1 cellular context compared by ENCODE assay signal in the genomic region with DNA sequence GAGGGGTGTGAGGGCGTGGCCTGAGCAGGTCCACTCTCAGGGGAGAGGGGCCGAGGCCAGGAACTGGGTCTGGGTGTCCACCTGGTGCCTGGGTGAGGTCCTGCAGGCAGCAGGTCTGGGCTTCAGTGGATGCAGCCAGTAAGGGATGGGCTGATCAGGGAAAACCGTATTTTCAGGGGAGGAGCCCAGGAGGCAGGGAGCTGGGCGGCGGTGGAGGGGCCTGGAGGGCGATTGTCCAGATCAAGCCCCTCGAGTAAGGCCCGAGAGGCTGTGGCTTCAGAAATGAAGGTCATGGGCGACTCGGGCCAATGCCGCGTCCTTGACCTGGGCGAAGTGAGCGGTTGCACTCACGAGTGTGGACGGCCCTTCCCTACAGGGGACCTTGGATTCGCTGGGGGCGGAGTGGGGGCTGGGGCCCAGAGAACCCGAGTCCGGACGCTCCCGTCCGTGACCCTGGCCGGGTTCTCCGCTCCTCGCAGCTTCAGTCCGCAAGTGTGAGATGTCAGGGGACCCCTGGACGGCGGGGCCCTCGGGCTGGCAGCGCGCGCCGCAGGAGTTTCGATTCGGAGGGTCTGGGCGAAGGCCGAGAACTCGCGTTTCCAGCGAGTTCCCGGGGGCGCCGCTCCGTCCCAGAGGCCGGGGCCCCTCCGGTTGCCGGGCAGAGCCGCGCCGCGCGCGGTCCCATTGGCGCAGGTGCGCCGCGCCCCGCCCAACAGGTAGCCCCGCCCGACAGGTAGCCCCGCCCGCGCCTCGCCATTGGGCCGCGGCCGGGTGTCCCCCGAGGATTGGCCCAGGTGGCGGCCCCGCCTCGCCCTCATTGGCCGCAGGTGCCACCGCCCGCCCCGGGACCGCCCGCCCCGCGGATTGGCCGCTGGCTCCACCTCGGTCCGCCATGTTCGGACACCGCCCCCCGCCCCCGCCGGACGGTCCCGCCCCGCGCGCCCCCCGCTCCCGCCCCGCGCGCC.
TF ChIP-seq lines count a peak whose summit lies in the region.

A gene (plus strand): TSS at position 895 of the 965 bp plus-strand sequence. CDS start 220 bp downstream, outside the sequence.

TF ChIP-seq in HEK293, 187 proteins besides CTCF, POLR2A, EP300 and RAD21 (continued from another document):
- TF ChIP-seq, protein P1, sequence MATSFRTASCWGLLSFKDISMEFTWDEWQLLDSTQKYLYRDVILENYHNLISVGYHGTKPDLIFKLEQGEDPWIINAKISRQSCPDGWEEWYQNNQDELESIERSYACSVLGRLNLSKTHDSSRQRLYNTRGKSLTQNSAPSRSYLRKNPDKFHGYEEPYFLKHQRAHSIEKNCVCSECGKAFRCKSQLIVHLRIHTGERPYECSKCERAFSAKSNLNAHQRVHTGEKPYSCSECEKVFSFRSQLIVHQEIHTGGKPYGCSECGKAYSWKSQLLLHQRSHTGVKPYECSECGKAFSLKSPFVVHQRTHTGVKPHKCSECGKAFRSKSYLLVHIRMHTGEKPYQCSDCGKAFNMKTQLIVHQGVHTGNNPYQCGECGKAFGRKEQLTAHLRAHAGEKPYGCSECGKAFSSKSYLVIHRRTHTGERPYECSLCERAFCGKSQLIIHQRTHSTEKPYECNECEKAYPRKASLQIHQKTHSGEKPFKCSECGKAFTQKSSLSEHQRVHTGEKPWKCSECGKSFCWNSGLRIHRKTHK (tag by site-specific recombination; IDR thresholded peaks at IDR 0.05): no peak
- TF ChIP-seq, protein P2, sequence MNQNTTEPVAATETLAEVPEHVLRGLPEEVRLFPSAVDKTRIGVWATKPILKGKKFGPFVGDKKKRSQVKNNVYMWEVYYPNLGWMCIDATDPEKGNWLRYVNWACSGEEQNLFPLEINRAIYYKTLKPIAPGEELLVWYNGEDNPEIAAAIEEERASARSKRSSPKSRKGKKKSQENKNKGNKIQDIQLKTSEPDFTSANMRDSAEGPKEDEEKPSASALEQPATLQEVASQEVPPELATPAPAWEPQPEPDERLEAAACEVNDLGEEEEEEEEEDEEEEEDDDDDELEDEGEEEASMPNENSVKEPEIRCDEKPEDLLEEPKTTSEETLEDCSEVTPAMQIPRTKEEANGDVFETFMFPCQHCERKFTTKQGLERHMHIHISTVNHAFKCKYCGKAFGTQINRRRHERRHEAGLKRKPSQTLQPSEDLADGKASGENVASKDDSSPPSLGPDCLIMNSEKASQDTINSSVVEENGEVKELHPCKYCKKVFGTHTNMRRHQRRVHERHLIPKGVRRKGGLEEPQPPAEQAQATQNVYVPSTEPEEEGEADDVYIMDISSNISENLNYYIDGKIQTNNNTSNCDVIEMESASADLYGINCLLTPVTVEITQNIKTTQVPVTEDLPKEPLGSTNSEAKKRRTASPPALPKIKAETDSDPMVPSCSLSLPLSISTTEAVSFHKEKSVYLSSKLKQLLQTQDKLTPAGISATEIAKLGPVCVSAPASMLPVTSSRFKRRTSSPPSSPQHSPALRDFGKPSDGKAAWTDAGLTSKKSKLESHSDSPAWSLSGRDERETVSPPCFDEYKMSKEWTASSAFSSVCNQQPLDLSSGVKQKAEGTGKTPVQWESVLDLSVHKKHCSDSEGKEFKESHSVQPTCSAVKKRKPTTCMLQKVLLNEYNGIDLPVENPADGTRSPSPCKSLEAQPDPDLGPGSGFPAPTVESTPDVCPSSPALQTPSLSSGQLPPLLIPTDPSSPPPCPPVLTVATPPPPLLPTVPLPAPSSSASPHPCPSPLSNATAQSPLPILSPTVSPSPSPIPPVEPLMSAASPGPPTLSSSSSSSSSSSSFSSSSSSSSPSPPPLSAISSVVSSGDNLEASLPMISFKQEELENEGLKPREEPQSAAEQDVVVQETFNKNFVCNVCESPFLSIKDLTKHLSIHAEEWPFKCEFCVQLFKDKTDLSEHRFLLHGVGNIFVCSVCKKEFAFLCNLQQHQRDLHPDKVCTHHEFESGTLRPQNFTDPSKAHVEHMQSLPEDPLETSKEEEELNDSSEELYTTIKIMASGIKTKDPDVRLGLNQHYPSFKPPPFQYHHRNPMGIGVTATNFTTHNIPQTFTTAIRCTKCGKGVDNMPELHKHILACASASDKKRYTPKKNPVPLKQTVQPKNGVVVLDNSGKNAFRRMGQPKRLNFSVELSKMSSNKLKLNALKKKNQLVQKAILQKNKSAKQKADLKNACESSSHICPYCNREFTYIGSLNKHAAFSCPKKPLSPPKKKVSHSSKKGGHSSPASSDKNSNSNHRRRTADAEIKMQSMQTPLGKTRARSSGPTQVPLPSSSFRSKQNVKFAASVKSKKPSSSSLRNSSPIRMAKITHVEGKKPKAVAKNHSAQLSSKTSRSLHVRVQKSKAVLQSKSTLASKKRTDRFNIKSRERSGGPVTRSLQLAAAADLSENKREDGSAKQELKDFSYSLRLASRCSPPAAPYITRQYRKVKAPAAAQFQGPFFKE (tag by site-specific recombination; IDR thresholded peaks at IDR 0.05; ENCODE audit: borderline replicate concordance): no peak
- peak; percentile 28; the same call in 1 of the 2 replicates for TF ChIP-seq KLF16 (tag by site-specific recombination; IDR thresholded peaks at IDR 0.05)
- TF ChIP-seq SP3 (tag by site-specific recombination; IDR thresholded peaks at IDR 0.05): peak; percentile 51; the same call in 1 of the 2 replicates
- TF ChIP-seq GFI1B (tag by site-specific recombination; IDR thresholded peaks at IDR 0.05): no peak
- TF ChIP-seq ZFHX2 (tag by site-specific recombination; conservative IDR thresholded peaks at IDR 0.05): peak; percentile 43; the same call in 1 of the 2 replicates
- no peak for TF ChIP-seq ZNF354C (tag by site-specific recombination; IDR thresholded peaks at IDR 0.05; ENCODE audit: borderline replicate concordance, low read depth)
- TF ChIP-seq ZFP3 (tag by site-specific recombination; IDR thresholded peaks at IDR 0.05; ENCODE audit: low read depth): no peak
- TF ChIP-seq, protein P3, sequence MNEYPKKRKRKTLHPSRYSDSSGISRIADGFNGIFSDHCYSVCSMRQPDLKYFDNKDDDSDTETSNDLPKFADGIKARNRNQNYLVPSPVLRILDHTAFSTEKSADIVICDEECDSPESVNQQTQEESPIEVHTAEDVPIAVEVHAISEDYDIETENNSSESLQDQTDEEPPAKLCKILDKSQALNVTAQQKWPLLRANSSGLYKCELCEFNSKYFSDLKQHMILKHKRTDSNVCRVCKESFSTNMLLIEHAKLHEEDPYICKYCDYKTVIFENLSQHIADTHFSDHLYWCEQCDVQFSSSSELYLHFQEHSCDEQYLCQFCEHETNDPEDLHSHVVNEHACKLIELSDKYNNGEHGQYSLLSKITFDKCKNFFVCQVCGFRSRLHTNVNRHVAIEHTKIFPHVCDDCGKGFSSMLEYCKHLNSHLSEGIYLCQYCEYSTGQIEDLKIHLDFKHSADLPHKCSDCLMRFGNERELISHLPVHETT (tag by site-specific recombination; IDR thresholded peaks at IDR 0.05): no peak
- TF ChIP-seq ZNF132 (tag by site-specific recombination; IDR thresholded peaks at IDR 0.05; ENCODE audit: borderline replicate concordance): no peak
- no peak for TF ChIP-seq ZNF37A (tag by site-specific recombination; IDR thresholded peaks at IDR 0.05)
- no peak for TF ChIP-seq ZNF404 (tag by site-specific recombination; IDR thresholded peaks at IDR 0.05)
- TF ChIP-seq, protein P4, sequence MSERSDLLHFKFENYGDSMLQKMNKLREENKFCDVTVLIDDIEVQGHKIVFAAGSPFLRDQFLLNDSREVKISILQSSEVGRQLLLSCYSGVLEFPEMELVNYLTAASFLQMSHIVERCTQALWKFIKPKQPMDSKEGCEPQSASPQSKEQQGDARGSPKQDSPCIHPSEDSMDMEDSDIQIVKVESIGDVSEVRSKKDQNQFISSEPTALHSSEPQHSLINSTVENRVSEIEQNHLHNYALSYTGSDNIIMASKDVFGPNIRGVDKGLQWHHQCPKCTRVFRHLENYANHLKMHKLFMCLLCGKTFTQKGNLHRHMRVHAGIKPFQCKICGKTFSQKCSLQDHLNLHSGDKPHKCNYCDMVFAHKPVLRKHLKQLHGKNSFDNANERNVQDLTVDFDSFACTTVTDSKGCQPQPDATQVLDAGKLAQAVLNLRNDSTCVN (tag by site-specific recombination; optimal IDR thresholded peaks at IDR 0.05): peak; percentile 42
- peak; percentile 83 for TF ChIP-seq KLF10 (tag by site-specific recombination; IDR thresholded peaks at IDR 0.05)
- TF ChIP-seq ZNF76 (tag by site-specific recombination; IDR thresholded peaks at IDR 0.05; ENCODE audit: borderline replicate concordance, low read depth): 0 out of 2 replicates have a peak, but pooled peaks have one; percentile 25
- TF ChIP-seq ZNF624 (tag by site-specific recombination; IDR thresholded peaks at IDR 0.05): no peak
- TF ChIP-seq, protein P5, sequence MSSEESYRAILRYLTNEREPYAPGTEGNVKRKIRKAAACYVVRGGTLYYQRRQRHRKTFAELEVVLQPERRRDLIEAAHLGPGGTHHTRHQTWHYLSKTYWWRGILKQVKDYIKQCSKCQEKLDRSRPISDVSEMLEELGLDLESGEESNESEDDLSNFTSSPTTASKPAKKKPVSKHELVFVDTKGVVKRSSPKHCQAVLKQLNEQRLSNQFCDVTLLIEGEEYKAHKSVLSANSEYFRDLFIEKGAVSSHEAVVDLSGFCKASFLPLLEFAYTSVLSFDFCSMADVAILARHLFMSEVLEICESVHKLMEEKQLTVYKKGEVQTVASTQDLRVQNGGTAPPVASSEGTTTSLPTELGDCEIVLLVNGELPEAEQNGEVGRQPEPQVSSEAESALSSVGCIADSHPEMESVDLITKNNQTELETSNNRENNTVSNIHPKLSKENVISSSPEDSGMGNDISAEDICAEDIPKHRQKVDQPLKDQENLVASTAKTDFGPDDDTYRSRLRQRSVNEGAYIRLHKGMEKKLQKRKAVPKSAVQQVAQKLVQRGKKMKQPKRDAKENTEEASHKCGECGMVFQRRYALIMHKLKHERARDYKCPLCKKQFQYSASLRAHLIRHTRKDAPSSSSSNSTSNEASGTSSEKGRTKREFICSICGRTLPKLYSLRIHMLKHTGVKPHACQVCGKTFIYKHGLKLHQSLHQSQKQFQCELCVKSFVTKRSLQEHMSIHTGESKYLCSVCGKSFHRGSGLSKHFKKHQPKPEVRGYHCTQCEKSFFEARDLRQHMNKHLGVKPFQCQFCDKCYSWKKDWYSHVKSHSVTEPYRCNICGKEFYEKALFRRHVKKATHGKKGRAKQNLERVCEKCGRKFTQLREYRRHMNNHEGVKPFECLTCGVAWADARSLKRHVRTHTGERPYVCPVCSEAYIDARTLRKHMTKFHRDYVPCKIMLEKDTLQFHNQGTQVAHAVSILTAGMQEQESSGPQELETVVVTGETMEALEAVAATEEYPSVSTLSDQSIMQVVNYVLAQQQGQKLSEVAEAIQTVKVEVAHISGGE (tag by site-specific recombination; conservative IDR thresholded peaks at IDR 0.05; ENCODE audit: low read depth): no peak
- TF ChIP-seq KLF8 (tag by site-specific recombination; IDR thresholded peaks at IDR 0.05): peak; percentile 35; the same call in 1 of the 2 replicates
- no peak for TF ChIP-seq ZSCAN16 (tag by site-specific recombination; IDR thresholded peaks at IDR 0.05)
